Comparison of ENCODE assay signal across 1 cellular context in the genomic region with DNA sequence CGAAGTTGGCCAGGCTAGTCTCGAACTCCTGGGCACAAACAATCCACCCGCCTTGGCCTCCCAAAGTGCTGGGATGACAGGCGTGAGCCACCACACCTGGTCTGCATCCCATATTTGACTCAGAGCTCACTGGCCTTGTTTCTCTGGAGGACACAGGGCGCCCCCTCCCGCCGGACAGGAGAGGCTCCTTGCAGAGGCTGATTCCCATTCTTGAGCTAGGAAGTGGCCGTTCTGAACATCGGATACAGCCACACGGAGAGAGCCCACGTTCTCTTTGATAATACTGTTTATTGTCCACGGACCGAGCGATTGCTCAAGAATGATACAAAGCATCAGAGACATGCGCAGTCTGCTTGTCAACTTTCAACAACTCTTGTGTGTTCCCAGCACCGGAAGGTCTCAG.
TF ChIP-seq lines count a peak whose summit lies in the region.

No MANE protein-coding gene starts in this region.

TF ChIP-seq in K562, 482 proteins besides CTCF, POLR2A, EP300 and RAD21 (continued from another document):
- TF ChIP-seq, protein P1, sequence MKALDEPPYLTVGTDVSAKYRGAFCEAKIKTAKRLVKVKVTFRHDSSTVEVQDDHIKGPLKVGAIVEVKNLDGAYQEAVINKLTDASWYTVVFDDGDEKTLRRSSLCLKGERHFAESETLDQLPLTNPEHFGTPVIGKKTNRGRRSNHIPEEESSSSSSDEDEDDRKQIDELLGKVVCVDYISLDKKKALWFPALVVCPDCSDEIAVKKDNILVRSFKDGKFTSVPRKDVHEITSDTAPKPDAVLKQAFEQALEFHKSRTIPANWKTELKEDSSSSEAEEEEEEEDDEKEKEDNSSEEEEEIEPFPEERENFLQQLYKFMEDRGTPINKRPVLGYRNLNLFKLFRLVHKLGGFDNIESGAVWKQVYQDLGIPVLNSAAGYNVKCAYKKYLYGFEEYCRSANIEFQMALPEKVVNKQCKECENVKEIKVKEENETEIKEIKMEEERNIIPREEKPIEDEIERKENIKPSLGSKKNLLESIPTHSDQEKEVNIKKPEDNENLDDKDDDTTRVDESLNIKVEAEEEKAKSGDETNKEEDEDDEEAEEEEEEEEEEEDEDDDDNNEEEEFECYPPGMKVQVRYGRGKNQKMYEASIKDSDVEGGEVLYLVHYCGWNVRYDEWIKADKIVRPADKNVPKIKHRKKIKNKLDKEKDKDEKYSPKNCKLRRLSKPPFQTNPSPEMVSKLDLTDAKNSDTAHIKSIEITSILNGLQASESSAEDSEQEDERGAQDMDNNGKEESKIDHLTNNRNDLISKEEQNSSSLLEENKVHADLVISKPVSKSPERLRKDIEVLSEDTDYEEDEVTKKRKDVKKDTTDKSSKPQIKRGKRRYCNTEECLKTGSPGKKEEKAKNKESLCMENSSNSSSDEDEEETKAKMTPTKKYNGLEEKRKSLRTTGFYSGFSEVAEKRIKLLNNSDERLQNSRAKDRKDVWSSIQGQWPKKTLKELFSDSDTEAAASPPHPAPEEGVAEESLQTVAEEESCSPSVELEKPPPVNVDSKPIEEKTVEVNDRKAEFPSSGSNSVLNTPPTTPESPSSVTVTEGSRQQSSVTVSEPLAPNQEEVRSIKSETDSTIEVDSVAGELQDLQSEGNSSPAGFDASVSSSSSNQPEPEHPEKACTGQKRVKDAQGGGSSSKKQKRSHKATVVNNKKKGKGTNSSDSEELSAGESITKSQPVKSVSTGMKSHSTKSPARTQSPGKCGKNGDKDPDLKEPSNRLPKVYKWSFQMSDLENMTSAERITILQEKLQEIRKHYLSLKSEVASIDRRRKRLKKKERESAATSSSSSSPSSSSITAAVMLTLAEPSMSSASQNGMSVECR (CRISPR knock-in tag; IDR thresholded peaks at IDR 0.05), result 0 out of 2 replicates have a peak, but pooled peaks have one; percentile 30
- TF ChIP-seq, protein P2, sequence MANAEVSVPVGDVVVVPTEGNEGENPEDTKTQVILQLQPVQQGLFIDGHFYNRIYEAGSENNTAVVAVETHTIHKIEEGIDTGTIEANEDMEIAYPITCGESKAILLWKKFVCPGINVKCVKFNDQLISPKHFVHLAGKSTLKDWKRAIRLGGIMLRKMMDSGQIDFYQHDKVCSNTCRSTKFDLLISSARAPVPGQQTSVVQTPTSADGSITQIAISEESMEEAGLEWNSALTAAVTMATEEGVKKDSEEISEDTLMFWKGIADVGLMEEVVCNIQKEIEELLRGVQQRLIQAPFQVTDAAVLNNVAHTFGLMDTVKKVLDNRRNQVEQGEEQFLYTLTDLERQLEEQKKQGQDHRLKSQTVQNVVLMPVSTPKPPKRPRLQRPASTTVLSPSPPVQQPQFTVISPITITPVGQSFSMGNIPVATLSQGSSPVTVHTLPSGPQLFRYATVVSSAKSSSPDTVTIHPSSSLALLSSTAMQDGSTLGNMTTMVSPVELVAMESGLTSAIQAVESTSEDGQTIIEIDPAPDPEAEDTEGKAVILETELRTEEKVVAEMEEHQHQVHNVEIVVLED (CRISPR knock-in tag; IDR thresholded peaks at IDR 0.05), result no peak
- TF ChIP-seq, protein P3, sequence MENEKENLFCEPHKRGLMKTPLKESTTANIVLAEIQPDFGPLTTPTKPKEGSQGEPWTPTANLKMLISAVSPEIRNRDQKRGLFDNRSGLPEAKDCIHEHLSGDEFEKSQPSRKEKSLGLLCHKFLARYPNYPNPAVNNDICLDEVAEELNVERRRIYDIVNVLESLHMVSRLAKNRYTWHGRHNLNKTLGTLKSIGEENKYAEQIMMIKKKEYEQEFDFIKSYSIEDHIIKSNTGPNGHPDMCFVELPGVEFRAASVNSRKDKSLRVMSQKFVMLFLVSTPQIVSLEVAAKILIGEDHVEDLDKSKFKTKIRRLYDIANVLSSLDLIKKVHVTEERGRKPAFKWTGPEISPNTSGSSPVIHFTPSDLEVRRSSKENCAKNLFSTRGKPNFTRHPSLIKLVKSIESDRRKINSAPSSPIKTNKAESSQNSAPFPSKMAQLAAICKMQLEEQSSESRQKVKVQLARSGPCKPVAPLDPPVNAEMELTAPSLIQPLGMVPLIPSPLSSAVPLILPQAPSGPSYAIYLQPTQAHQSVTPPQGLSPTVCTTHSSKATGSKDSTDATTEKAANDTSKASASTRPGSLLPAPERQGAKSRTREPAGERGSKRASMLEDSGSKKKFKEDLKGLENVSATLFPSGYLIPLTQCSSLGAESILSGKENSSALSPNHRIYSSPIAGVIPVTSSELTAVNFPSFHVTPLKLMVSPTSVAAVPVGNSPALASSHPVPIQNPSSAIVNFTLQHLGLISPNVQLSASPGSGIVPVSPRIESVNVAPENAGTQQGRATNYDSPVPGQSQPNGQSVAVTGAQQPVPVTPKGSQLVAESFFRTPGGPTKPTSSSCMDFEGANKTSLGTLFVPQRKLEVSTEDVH (IDR thresholded peaks at IDR 0.05; ENCODE audit: low read depth, partially characterized antibody), result no peak
- TF ChIP-seq ZNF12 (CRISPR knock-in tag; IDR thresholded peaks at IDR 0.05) (peak; percentile 62; the same call in 1 of the 2 replicates), STAG1 (CRISPR knock-in tag; IDR thresholded peaks at IDR 0.05; ENCODE audit: borderline replicate concordance) (peak; percentile 26; the same call in 1 of the 2 replicates), EZH2 (IDR thresholded peaks at IDR 0.05; ENCODE audit: borderline replicate concordance, low read depth, low read length) (no peak)
- TF ChIP-seq, protein P4, sequence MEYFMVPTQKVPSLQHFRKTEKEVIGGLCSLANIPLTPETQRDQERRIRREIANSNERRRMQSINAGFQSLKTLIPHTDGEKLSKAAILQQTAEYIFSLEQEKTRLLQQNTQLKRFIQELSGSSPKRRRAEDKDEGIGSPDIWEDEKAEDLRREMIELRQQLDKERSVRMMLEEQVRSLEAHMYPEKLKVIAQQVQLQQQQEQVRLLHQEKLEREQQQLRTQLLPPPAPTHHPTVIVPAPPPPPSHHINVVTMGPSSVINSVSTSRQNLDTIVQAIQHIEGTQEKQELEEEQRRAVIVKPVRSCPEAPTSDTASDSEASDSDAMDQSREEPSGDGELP (CRISPR knock-in tag; IDR thresholded peaks at IDR 0.05; ENCODE audit: borderline replicate concordance), result peak; percentile 25; the same call in 1 of the 2 replicates
- TF ChIP-seq, protein P5, sequence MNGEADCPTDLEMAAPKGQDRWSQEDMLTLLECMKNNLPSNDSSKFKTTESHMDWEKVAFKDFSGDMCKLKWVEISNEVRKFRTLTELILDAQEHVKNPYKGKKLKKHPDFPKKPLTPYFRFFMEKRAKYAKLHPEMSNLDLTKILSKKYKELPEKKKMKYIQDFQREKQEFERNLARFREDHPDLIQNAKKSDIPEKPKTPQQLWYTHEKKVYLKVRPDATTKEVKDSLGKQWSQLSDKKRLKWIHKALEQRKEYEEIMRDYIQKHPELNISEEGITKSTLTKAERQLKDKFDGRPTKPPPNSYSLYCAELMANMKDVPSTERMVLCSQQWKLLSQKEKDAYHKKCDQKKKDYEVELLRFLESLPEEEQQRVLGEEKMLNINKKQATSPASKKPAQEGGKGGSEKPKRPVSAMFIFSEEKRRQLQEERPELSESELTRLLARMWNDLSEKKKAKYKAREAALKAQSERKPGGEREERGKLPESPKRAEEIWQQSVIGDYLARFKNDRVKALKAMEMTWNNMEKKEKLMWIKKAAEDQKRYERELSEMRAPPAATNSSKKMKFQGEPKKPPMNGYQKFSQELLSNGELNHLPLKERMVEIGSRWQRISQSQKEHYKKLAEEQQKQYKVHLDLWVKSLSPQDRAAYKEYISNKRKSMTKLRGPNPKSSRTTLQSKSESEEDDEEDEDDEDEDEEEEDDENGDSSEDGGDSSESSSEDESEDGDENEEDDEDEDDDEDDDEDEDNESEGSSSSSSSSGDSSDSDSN (IDR thresholded peaks at IDR 0.05; ENCODE audit: borderline replicate concordance in 1 of 2, low read depth in 2 of 2, low read length in 2 of 2), result no peak
